1 cellular context compared by ENCODE assay signal in genomic region chr16:28822520-28823290, GRCh38.
A peak's percentile ranks its signal among the peaks of the same experiment; 100 is the strongest.
TF ChIP-seq lines count a peak whose summit lies in the region.

Gene ATXN2L, plus strand, starts transcription at chr16:28822999. Its CDS starts 261 bp downstream, at chr16:28823260.

TF ChIP-seq in K562, 482 proteins besides CTCF, POLR2A, EP300 and RAD21 (continued from another document and continues in another):
- TF ChIP-seq ZNF592 (IDR thresholded peaks at IDR 0.05): peak; percentile 48; the same call in 1 of the 2 replicates
- TF ChIP-seq TAF7 (tag; IDR thresholded peaks at IDR 0.05): peak; percentile 51; the same call in 1 of the 2 replicates
- no peak for TF ChIP-seq EZH2 (IDR thresholded peaks at IDR 0.05; ENCODE audit: borderline replicate concordance, low read depth, low read length)
- TF ChIP-seq CUX1 (CRISPR knock-in tag; IDR thresholded peaks at IDR 0.05): no peak
- TF ChIP-seq TBL1XR1 (IDR thresholded peaks at IDR 0.05; ENCODE audit: low read length in 2 of 2): 0 out of 4 replicates have a peak, but pooled peaks of 1 of the 2 experiments have one; percentile 40
- peak in 2 of 3 experiments; percentile 70 to 72 for TF ChIP-seq YY1 (IDR thresholded peaks at IDR 0.05; ENCODE audit: borderline replicate concordance in 1 of 3, control insufficient read depth in 1 of 3, extremely low read depth in 1 of 3, insufficient read depth in 3 of 3, insufficient read length in 1 of 3, insufficient replicate concordance in 2 of 3, low read depth in 1 of 3, low read length in 2 of 3)
- no peak for TF ChIP-seq ZNF217 (CRISPR knock-in tag; IDR thresholded peaks at IDR 0.05)
- peak; percentile 82; the same call in 1 of the 2 replicates for TF ChIP-seq TFAP4 (CRISPR knock-in tag; IDR thresholded peaks at IDR 0.05; ENCODE audit: borderline replicate concordance)
- peak; percentile 87 for TF ChIP-seq CTBP1 (IDR thresholded peaks at IDR 0.05; ENCODE audit: borderline replicate concordance)
- TF ChIP-seq BHLHE40 (IDR thresholded peaks at IDR 0.05; ENCODE audit: low read length): peak; percentile 78
- TF ChIP-seq TAF9B (IDR thresholded peaks at IDR 0.05; ENCODE audit: partially characterized antibody): peak; percentile 77
- peak in 1 of 2 experiments; percentile 12; a peak in 1 of 4 replicates for TF ChIP-seq SIX5 (IDR thresholded peaks at IDR 0.05; ENCODE audit: borderline replicate concordance in 1 of 2, insufficient read depth in 1 of 2, low read depth in 1 of 2, low read length in 2 of 2)
- TF ChIP-seq MYC (IDR thresholded peaks at IDR 0.05; ENCODE audit: low read depth, low read length): peak; percentile 88
- peak; percentile 91 for TF ChIP-seq MYC (CRISPR knock-in tag; IDR thresholded peaks at IDR 0.05; ENCODE audit: borderline replicate concordance, low read depth)
- TF ChIP-seq GATAD2A (IDR thresholded peaks at IDR 0.05): peak; percentile 96
- TF ChIP-seq MAX (CRISPR knock-in tag; IDR thresholded peaks at IDR 0.05): peak; percentile 89
- peak; percentile 88 for TF ChIP-seq ERF (CRISPR knock-in tag; IDR thresholded peaks at IDR 0.05)
- peak; percentile 51 for TF ChIP-seq AFF4 (CRISPR knock-in tag; IDR thresholded peaks at IDR 0.05)
- TF ChIP-seq HDAC6 (IDR thresholded peaks at IDR 0.05; ENCODE audit: low read depth, low read length): no peak
- peak; percentile 78 for TF ChIP-seq HCFC1 (IDR thresholded peaks at IDR 0.05; ENCODE audit: low read depth, low read length)
- TF ChIP-seq KLF13 (tag; IDR thresholded peaks at IDR 0.05; ENCODE audit: borderline replicate concordance, low read depth): peak; percentile 70; the same call in 1 of the 2 replicates
- peak; percentile 60 for TF ChIP-seq RBM22 (IDR thresholded peaks at IDR 0.05; ENCODE audit: low read depth, low read length, poor library complexity, severe bottlenecking)
- TF ChIP-seq HNRNPK (IDR thresholded peaks at IDR 0.05; ENCODE audit: low read depth, low read length, poor library complexity, severe bottlenecking): peak; percentile 97
- TF ChIP-seq NFXL1 (CRISPR knock-in tag; IDR thresholded peaks at IDR 0.05): no peak
- TF ChIP-seq ILK (tag; IDR thresholded peaks at IDR 0.05; ENCODE audit: borderline replicate concordance, low read depth): no peak
- TF ChIP-seq TGIF2 (CRISPR knock-in tag; IDR thresholded peaks at IDR 0.05): no peak
- 0 out of 2 replicates have a peak, but pooled peaks have one; percentile 52 for TF ChIP-seq ZNF561 (CRISPR knock-in tag; conservative IDR thresholded peaks at IDR 0.05)
- TF ChIP-seq NFIC (IDR thresholded peaks at IDR 0.05): peak; percentile 63
- TF ChIP-seq SOX6 (IDR thresholded peaks at IDR 0.05): peak; percentile 63
- TF ChIP-seq TEAD4 (IDR thresholded peaks at IDR 0.05; ENCODE audit: low read length): 0 out of 2 replicates have a peak, but pooled peaks have one; percentile 24
- no peak for TF ChIP-seq TEAD4 (CRISPR knock-in tag; IDR thresholded peaks at IDR 0.05; ENCODE audit: borderline replicate concordance)
- TF ChIP-seq ETS1 (conservative IDR thresholded peaks at IDR 0.05; ENCODE audit: control insufficient read depth, low read depth, low read length): peak; percentile 51; the same call in 1 of the 2 replicates
- TF ChIP-seq ZNF197 (CRISPR knock-in tag; IDR thresholded peaks at IDR 0.05; ENCODE audit: low read depth): no peak; the same call in 1 of the 2 replicates
- TF ChIP-seq TCF3 (CRISPR knock-in tag; IDR thresholded peaks at IDR 0.05): peak; percentile 6
- TF ChIP-seq ZNF589 (CRISPR knock-in tag; IDR thresholded peaks at IDR 0.05; ENCODE audit: low read depth): peak; percentile 42
- 0 out of 2 replicates have a peak, but pooled peaks have one; percentile 76 for TF ChIP-seq THAP7 (CRISPR knock-in tag; IDR thresholded peaks at IDR 0.05)
- 0 out of 2 replicates have a peak, but pooled peaks have one; percentile 27 for TF ChIP-seq TRIM28 (IDR thresholded peaks at IDR 0.05)
- peak; percentile 73; the same call in 1 of the 2 replicates for TF ChIP-seq FOXP1 (CRISPR knock-in tag; IDR thresholded peaks at IDR 0.05)
- TF ChIP-seq DNMT1 (IDR thresholded peaks at IDR 0.05): no peak
- peak; percentile 77; the same call in 1 of the 2 replicates for TF ChIP-seq MYNN (IDR thresholded peaks at IDR 0.05)
- TF ChIP-seq MYNN (CRISPR knock-in tag; IDR thresholded peaks at IDR 0.05): no peak
- peak; percentile 80 for TF ChIP-seq ZNF263 (CRISPR knock-in tag; IDR thresholded peaks at IDR 0.05; ENCODE audit: borderline replicate concordance)
- TF ChIP-seq GATAD2B (IDR thresholded peaks at IDR 0.05; ENCODE audit: borderline replicate concordance): peak; percentile 83; the same call in 1 of the 2 replicates
- peak; percentile 94 for TF ChIP-seq CHD2 (IDR thresholded peaks at IDR 0.05; ENCODE audit: low read depth, low read length)
- TF ChIP-seq ZSCAN32 (CRISPR knock-in tag; IDR thresholded peaks at IDR 0.05): peak; percentile 54; the same call in 1 of the 2 replicates
- no peak for TF ChIP-seq ZNF232 (CRISPR knock-in tag; IDR thresholded peaks at IDR 0.05)
- TF ChIP-seq FOXA3 (CRISPR knock-in tag; conservative IDR thresholded peaks at IDR 0.05 in 1 of 2, IDR thresholded peaks at IDR 0.05 in 1 of 2): 0 out of 4 replicates have a peak, but pooled peaks of 1 of the 2 experiments have one; percentile 59
